10 cellular contexts compared by ENCODE assay signal in the genomic region with DNA sequence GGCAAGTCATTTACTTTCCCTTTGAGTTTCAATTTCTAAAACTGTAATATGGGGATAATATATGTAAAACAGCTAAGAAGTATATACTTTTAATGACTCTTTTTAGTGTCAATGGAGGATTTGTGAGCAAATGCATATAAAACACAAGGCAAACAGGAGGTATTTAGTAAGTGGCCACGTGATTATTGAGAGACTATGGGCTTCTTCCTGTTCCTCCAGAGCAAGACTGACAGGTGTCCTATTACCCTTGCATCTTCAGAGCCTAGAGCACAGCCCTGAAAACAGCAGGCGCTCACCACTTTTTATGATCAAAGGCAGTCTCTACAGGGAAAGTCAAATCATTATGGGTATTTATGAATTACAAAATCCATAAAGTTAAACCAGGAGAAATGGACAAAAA. TPM values are rescaled to one million over a fixed set of nuclear protein-coding genes. Genes with fewer than 3 reads are reported as not detected.
DNase-seq lines count a peak whose midpoint lies in the region; ATAC-seq and TF ChIP-seq lines count a peak whose summit lies in the region.
"Had no signal": no experiment of that assay in that cellular context is flagged by ENCODE, and none has a peak within 500 bp of the region (broad histone marks: within the 10 kb centered on the region; RNA-seq: fewer than 3 reads in every experiment).

No MANE protein-coding gene starts in this region.

- POLR2A ChIA-PET in PC-9 (lab: Charles Lee; ENCODE audit: unreplicated experiment): interaction anchor here (0.6 kb wide), 1 partner anchor 93 kb away, joined by 3 read pairs; no protein-coding TSS in a partner anchor

- H3K4me1 ChIP-seq in ACC112 (ENCODE audit: control insufficient read depth, insufficient read depth, low read length, unreplicated experiment) (peaks cover 19% of the 10 kb centered on the region), PC-9 (replicated peaks; ENCODE audit: insufficient read depth) (peaks cover 44% of the 10 kb centered on the region), hepatocyte (ENCODE audit: insufficient read depth) (peaks cover 30% of the 10 kb centered on the region), body of pancreas (peaks cover 30% of the 10 kb centered on the region)

- DNase-seq in DMS53 (lab: John Stamatoyannopoulos, UW): peak; percentile 68
- DNase-seq in PC-9: peak in 1 of 2 experiments; percentile 64
- no peak for DNase-seq in hepatocyte (ENCODE audit: low spot score)
- no peak for DNase-seq in effector CD4-positive, alpha-beta T cell
- DNase-seq in NCI-H1105 treated with DMSO at 0.1 percent for 48 hours (lab: John Stamatoyannopoulos, UW): no peak
- DNase-seq in body of pancreas: no peak
- DNase-seq: NCI-H187 treated with DMSO at 0.1 percent for 48 hours; stimulated activated CD4-positive, alpha-beta T cell treated with anti-CD3 and anti-CD28 coated beads, Interleukin-1b, Interleukin-23, amount 100 ng/mL, for 48 hours had no signal

- CTCF ChIA-PET in PC-9 (lab: Charles Lee): interaction anchor here (0.7 to 2.0 kb wide), 2 partner anchors 24 to 81 kb away, joined by 5 to 11 read pairs; no protein-coding TSS in a partner anchor

- TF ChIP-seq CTCF in PC-9 (conservative IDR thresholded peaks at IDR 0.05) (no peak), hepatocyte (IDR thresholded peaks at IDR 0.05; ENCODE audit: poor library complexity) (no peak), body of pancreas (IDR thresholded peaks at IDR 0.05) (no peak)

- H3K9me3 ChIP-seq in PC-9 (ENCODE audit: insufficient read depth, low read depth) (no peaks in the 10 kb centered on the region), hepatocyte (ENCODE audit: low read depth) (no peaks in the 10 kb centered on the region), body of pancreas (no peaks in the 10 kb centered on the region)

- H3K36me3 ChIP-seq in ACC112 (ENCODE audit: insufficient read depth, low read length): no peaks in the 10 kb centered on the region
- H3K36me3 ChIP-seq in PC-9 (ENCODE audit: low read depth): no peaks in the 10 kb centered on the region
- no peaks in the 10 kb centered on the region for H3K36me3 ChIP-seq in hepatocyte (replicated peaks; ENCODE audit: insufficient read depth, low read depth)
- H3K36me3 ChIP-seq in body of pancreas (replicated peaks in 1 of 2; ENCODE audit: insufficient read depth in 1 of 2, low read depth in 2 of 2): no peaks in the 10 kb centered on the region

- H3F3A ChIP-seq in PC-9 (ENCODE audit: insufficient read depth, low read depth): peaks cover 32% of the 10 kb centered on the region; the same call in 1 of the 2 replicates

- peaks cover 30% of the 10 kb centered on the region for H3K79me2 ChIP-seq in ACC112 (ENCODE audit: control insufficient read depth, insufficient read depth, low read length, unreplicated experiment)
- peaks cover 37% of the 10 kb centered on the region for H3K79me2 ChIP-seq in PC-9 (ENCODE audit: low read depth)
- H3K79me2 ChIP-seq in hepatocyte: peaks cover 28% of the 10 kb centered on the region

- no peak for TF ChIP-seq POLR2A in body of pancreas (IDR thresholded peaks at IDR 0.05)

- H3K4me2 ChIP-seq in PC-9 (peak overlapping the region; percentile 80), hepatocyte (peak overlapping the region; percentile 91)

- H2AFZ ChIP-seq in ACC112 (ENCODE audit: low read length, unreplicated experiment) (no peak overlapping the region), PC-9 (peak overlapping the region; percentile 70; the same call in 1 of the 2 replicates), hepatocyte (no peak overlapping the region)

- intact Hi-C loops in PC-9 (cut with micrococcal nuclease; ENCODE audit: unreplicated experiment): loop anchor here (1.0 to 10.0 kb wide), 6 partner anchors 80 to 392 kb away; no protein-coding TSS in a partner anchor
- intact Hi-C loops in body of pancreas (cut with DNase I): no loop called here

- ATAC-seq in HG03571 (IDR thresholded peaks at IDR 0.05; ENCODE audit: unreplicated experiment): no peak
- no peak for ATAC-seq in body of pancreas

- H4K20me1 ChIP-seq in PC-9 (ENCODE audit: insufficient read depth): no peaks in the 10 kb centered on the region
- H4K20me1 ChIP-seq in hepatocyte (ENCODE audit: insufficient read depth, poor library complexity, severe bottlenecking): peaks cover 7% of the 10 kb centered on the region

- no TSS peak for BruUV-seq in PC-9 (replicated peaks; lab: Mats Ljungman, UMichigan)

- no peak overlapping the region for H3K27ac ChIP-seq in ACC112 (ENCODE audit: low read depth, low read length)
- H3K27ac ChIP-seq in PC-9: peak overlapping the region; percentile 60
- H3K27ac ChIP-seq in hepatocyte: no peak overlapping the region
- no peak overlapping the region for H3K27ac ChIP-seq in body of pancreas

- H3K9me2 ChIP-seq in PC-9 (ENCODE audit: insufficient read depth) (no peaks in the 10 kb centered on the region), hepatocyte (replicated peaks; ENCODE audit: insufficient read depth) (no peaks in the 10 kb centered on the region)

- WGBS in hepatocyte (ENCODE audit: low lambda C conversion rate, missing lambda C conversion rate): 46% methylated on average over 2 of the region's 2 CpGs
- 72% methylated on average over 2 of the region's 2 CpGs for WGBS in body of pancreas, 2 donors

- peak overlapping the region; percentile 99 for H3K4me3 ChIP-seq in ACC112 (ENCODE audit: low read depth, low read length)
- H3K4me3 ChIP-seq in PC-9: peak overlapping the region; percentile 93; the same call in 1 of the 2 replicates
- no peak overlapping the region for H3K4me3 ChIP-seq in hepatocyte
- H3K4me3 ChIP-seq in body of pancreas: no peak overlapping the region

- H3K27me3 ChIP-seq in ACC112 (ENCODE audit: insufficient read depth, low read length): no peaks in the 10 kb centered on the region
- no peaks in the 10 kb centered on the region for H3K27me3 ChIP-seq in PC-9 (ENCODE audit: insufficient read depth, low read depth)
- no peaks in the 10 kb centered on the region for H3K27me3 ChIP-seq in hepatocyte
- no peaks in the 10 kb centered on the region for H3K27me3 ChIP-seq in body of pancreas

RNA-seq across cellular contexts. Expression of a gene that starts 0.9 kb away (rescaled TPM):
- total RNA-seq in PC-9 (2021): 16.0 and 19.0 TPM in 2 replicates
- 27.7 and 28.3 TPM in 2 replicates for total RNA-seq in hepatocyte
- polyA plus RNA-seq in hepatocyte: 16.4 and 21.9 TPM in 2 replicates
- total RNA-seq in body of pancreas: 10 to 100 TPM; 26.7 to 56.0 TPM

Comparison
In these comparisons a context has a peak if more than half of its experiments do, and no peak if none do; other contexts are left out.
1. H3K4me3 ChIP-seq: peak in ACC112 (single experiment) and PC-9 (single experiment); none in hepatocyte (single experiment) and body of pancreas (0 of 2).